ENCODE assay signal across 20 cellular contexts in genomic region chr7:28823582-28823981, GRCh38.
DNase-seq lines count a peak whose midpoint lies in the region; ATAC-seq, FAIRE-seq and TF ChIP-seq lines count a peak whose summit lies in the region.
"Had no signal": no experiment of that assay in that cellular context is flagged by ENCODE, and none has a peak within 500 bp of the region (broad histone marks: within the 10 kb centered on the region; RNA-seq: fewer than 3 reads in every experiment).

No MANE protein-coding gene starts in this region.

- no peak for TF ChIP-seq POLR2A in GM12892 (IDR thresholded peaks at IDR 0.05; ENCODE audit: low read depth, low read length)

- no peaks in the 10 kb centered on the region for H3K4me1 ChIP-seq in HEK293 (ENCODE audit: control insufficient read depth, insufficient read depth, low read length)
- H3K4me1 ChIP-seq: BLaER1 had no signal

- no peak overlapping the region for H3K4me3 ChIP-seq in HEK293 (ENCODE audit: low read depth, low read length)
- H3K4me3 ChIP-seq: BLaER1, GM23248 had no signal

- no peak overlapping the region for H3K27ac ChIP-seq in HEK293 (ENCODE audit: extremely low read depth, low read depth, low read length)
- H3K27ac ChIP-seq: BLaER1, C4-2B, GM23248 had no signal

- no peak for FAIRE-seq in GM12892 (lab: Jason Lieb, UNC)
- FAIRE-seq: D721Med, GM12891, GM19239 had no signal

- H3K9me3 Mint-ChIP-seq in neural crest cell, result no peaks in the 10 kb centered on the region
- H3K9me3 Mint-ChIP-seq: CD8-positive, alpha-beta T cell; H9 had no signal

- H3K9me3 ChIP-seq in HEK293 (ENCODE audit: control insufficient read depth, insufficient read depth, low read depth, low read length), result no peaks in the 10 kb centered on the region
- H3K9me3 ChIP-seq: BLaER1 had no signal

- H3K27ac Mint-ChIP-seq in neural crest cell (ENCODE audit: unreplicated experiment), result peak overlapping the region; percentile 13
- H3K27ac Mint-ChIP-seq: B cell; CD4-positive, CD25-positive, alpha-beta regulatory T cell; CD8-positive, alpha-beta T cell had no signal

- no peaks in the 10 kb centered on the region for H3K36me3 Mint-ChIP-seq in neural crest cell (ENCODE audit: low read depth)
- H3K36me3 Mint-ChIP-seq: CD4-positive, CD25-positive, alpha-beta regulatory T cell; CD8-positive, alpha-beta T cell had no signal

- CTCF ChIA-PET in HEK293 (lab: Yijun Ruan, JAX), result interaction anchor here (2.0 kb wide), 1 partner anchor 17 kb away, joined by 8 read pairs; no protein-coding TSS in a partner anchor

- H3K4me1 Mint-ChIP-seq in neural crest cell, result peaks cover 32% of the 10 kb centered on the region
- H3K4me1 Mint-ChIP-seq: CD4-positive, CD25-positive, alpha-beta regulatory T cell had no signal

- DNase-seq in NCI-H69 (lab: John Stamatoyannopoulos, UW), result peak; percentile 58
- no peak for DNase-seq in neural crest cell (ENCODE audit: low read depth, low spot score)
- DNase-seq in AML-193 (lab: John Stamatoyannopoulos, UW), result no peak
- DNase-seq in GM12892 (ENCODE audit: insufficient read length), result no peak
- no peak for DNase-seq in stimulated activated CD4-positive, alpha-beta T cell treated with anti-CD3 and anti-CD28 coated beads, Interleukin-15, amount 100 ng/mL, for 24 hours
- DNase-seq: CD4-positive, CD25-positive, alpha-beta regulatory T cell; CD8-positive, alpha-beta T cell; DMS 273 treated with DMSO at 0.1 percent for 48 hours; DMS79; GF-D8; GM23248; H9 had no signal

- ATAC-seq in HG03159 (IDR thresholded peaks at IDR 0.05; ENCODE audit: unreplicated experiment), result no peak
- ATAC-seq: CD8-positive, alpha-beta T cell had no signal

- POLR2A ChIA-PET in HEK293 (lab: Yijun Ruan, JAX), result no interaction called here

- no peaks in the 10 kb centered on the region for H3K27me3 Mint-ChIP-seq in neural crest cell (ENCODE audit: low read depth)

- TF ChIP-seq CTCF in HEK293 (tag by site-specific recombination; IDR thresholded peaks at IDR 0.05) (no peak), neural crest cell (conservative IDR thresholded peaks at IDR 0.05) (no peak)

- H3K36me3 ChIP-seq in HEK293 (ENCODE audit: control insufficient read depth in 2 of 2, insufficient read depth in 1 of 2, low read length in 2 of 2), result peaks cover 4 to 5% of the 10 kb centered on the region in 2 experiments; a peak in 2 of 3 replicates
- H3K36me3 ChIP-seq: BLaER1 had no signal

- H3K4me3 Mint-ChIP-seq in neural crest cell, result no peak overlapping the region
- H3K4me3 Mint-ChIP-seq: B cell; CD4-positive, CD25-positive, alpha-beta regulatory T cell; CD8-positive, alpha-beta T cell; H9 had no signal

TF ChIP-seq in HEK293, 187 proteins besides CTCF, POLR2A, EP300 and RAD21:
- TF ChIP-seq BCL6B (tag by site-specific recombination; IDR thresholded peaks at IDR 0.05), result 0 out of 2 replicates have a peak, but pooled peaks have one; percentile 33
- TF ChIP-seq ZNF580 (tag by site-specific recombination; IDR thresholded peaks at IDR 0.05), result no peak
- TF ChIP-seq ZFP3 (tag by site-specific recombination; IDR thresholded peaks at IDR 0.05; ENCODE audit: low read depth), result no peak
- no peak for TF ChIP-seq ZXDB (tag by site-specific recombination; IDR thresholded peaks at IDR 0.05)
